Comparison of ENCODE assay signal across 11 cellular contexts in the genomic region with DNA sequence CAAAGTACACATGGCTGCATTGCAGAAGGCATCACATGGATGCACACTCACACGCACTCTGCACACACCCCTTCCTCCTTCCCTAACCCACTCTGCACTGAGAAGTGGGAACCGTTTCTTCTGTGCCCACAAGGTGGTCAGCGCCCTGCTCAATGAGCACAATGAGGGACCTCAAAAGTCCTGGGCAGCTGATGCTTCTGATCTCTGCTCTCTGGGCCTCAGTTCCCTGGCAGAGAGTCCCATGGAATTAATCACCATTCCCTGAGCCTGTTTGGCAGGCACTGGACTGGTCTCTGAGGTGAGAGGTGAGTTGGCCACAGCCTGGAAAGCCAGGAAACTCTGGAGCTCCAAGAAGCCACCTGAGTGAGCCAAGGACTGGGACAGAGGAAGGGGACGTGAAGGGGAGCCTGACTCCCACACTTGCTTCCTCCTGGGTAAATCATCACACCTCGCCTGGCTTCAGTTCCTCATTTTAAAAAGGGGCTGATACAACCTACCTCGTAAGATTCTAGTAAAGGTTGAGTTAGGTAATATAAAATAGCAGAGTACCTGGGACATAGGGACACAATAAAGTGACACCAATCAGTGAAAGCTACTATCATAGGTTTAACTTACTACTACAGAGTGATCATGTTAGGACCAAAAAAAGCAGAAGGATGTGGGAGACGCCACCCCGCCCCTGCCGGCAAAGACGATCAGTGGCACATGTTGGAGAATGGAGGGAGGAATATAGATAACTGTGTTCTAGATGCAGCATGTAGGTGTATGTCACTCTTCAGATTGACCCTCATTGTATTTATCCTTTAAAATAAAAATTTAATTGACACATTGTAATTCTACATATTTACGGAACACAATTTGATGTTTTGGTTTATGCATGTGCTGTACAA. TPM values are rescaled to one million over a fixed set of nuclear protein-coding genes. Genes with fewer than 3 reads are reported as not detected.
DNase-seq lines count a peak whose midpoint lies in the region; ATAC-seq and TF ChIP-seq lines count a peak whose summit lies in the region.
"Had no signal": no experiment of that assay in that cellular context is flagged by ENCODE, and none has a peak within 500 bp of the region (broad histone marks: within the 10 kb centered on the region; RNA-seq: fewer than 3 reads in every experiment).

No MANE protein-coding gene starts in this region.

- no peak overlapping the region for H3K27ac Mint-ChIP-seq in stimulated activated naive CD8-positive, alpha-beta T cell treated with anti-CD3 and anti-CD28 coated beads, Interleukin-15, amount 100 ng/mL, for 72 hours

- no peaks in the 10 kb centered on the region for H3K9me3 Mint-ChIP-seq in stimulated activated naive CD8-positive, alpha-beta T cell treated with anti-CD3 and anti-CD28 coated beads, Interleukin-15, amount 100 ng/mL, for 72 hours

- no peaks in the 10 kb centered on the region for H3K36me3 ChIP-seq in testis (ENCODE audit: low read depth, missing control alignments)
- no peaks in the 10 kb centered on the region for H3K36me3 ChIP-seq in BE2C
- H3K36me3 ChIP-seq: SJSA1 had no signal

- TF ChIP-seq CTCF in foreskin fibroblast (IDR thresholded peaks at IDR 0.05; ENCODE audit: low read depth, low read length) = no peak
- no peak for TF ChIP-seq CTCF in testis (IDR thresholded peaks at IDR 0.05)
- no peak for TF ChIP-seq CTCF in BE2C (IDR thresholded peaks at IDR 0.05; ENCODE audit: low read depth, low read length)

- H3K27me3 ChIP-seq in testis (no peaks in the 10 kb centered on the region), BE2C (no peaks in the 10 kb centered on the region)
- H3K27me3 ChIP-seq: SJSA1 had no signal

- in situ Hi-C loops in KBM-7 (cut with MboI; ENCODE audit: low pct_unique_long_range_greater_than_20kb, low sequenced_read_pairs) = no loop called here

- ATAC-seq in stimulated activated naive CD8-positive, alpha-beta T cell treated with anti-CD3 and anti-CD28 coated beads, Interleukin-15, amount 100 ng/mL, for 72 hours = peak; percentile 23
- no peak for ATAC-seq in stimulated activated naive CD8-positive, alpha-beta T cell treated with anti-CD3 and anti-CD28 coated beads, Interleukin-15, Interleukin-2, amounts not matched to agents 100 U/mL and 50 U/mL, for 24 hours
- ATAC-seq in HG02763 (IDR thresholded peaks at IDR 0.05; ENCODE audit: unreplicated experiment) = peak; percentile 95

- WGBS in testis, 2 donors = 72 to 77% methylated on average over 11 of the region's 11 CpGs

- H3K27ac ChIP-seq in testis = no peak overlapping the region
- H3K27ac ChIP-seq: SJSA1 had no signal

- H3K4me3 ChIP-seq in foreskin fibroblast (ENCODE audit: low read depth in 1 of 2, low read length in 2 of 2) (no peak overlapping the region), testis (no peak overlapping the region), BE2C (ENCODE audit: low read depth, low read length) (no peak overlapping the region)
- H3K4me3 ChIP-seq: SJSA1 had no signal

- H3K4me1 Mint-ChIP-seq in stimulated activated naive CD8-positive, alpha-beta T cell treated with anti-CD3 and anti-CD28 coated beads, Interleukin-15, amount 100 ng/mL, for 72 hours = no peaks in the 10 kb centered on the region

- intact Hi-C loops in testis (cut with DNase I; ENCODE audit: low total_unique reads) = no loop called here

- peaks cover 22% of the 10 kb centered on the region for H3K27me3 Mint-ChIP-seq in stimulated activated naive CD8-positive, alpha-beta T cell treated with anti-CD3 and anti-CD28 coated beads, Interleukin-15, amount 100 ng/mL, for 72 hours

- no peak for DNase-seq in stimulated activated naive CD8-positive, alpha-beta T cell treated with anti-CD3 and anti-CD28 coated beads, Interleukin-15, amount 100 ng/mL, for 72 hours
- no peak for DNase-seq in stimulated activated naive CD8-positive, alpha-beta T cell treated with anti-CD3 and anti-CD28 coated beads, Interleukin-15, Interleukin-2, amounts not matched to agents 100 U/mL and 50 U/mL, for 24 hours
- peak; percentile 46 for DNase-seq in KBM-7
- no peak for DNase-seq in foreskin fibroblast
- no peak for DNase-seq in testis
- DNase-seq in BE2C = no peak
- no peak for DNase-seq in NCI-H1694 treated with DMSO at 0.1 percent for 48 hours (lab: John Stamatoyannopoulos, UW)
- DNase-seq: 8988T, occipital lobe had no signal

- no peak overlapping the region for H3K4me3 Mint-ChIP-seq in stimulated activated naive CD8-positive, alpha-beta T cell treated with anti-CD3 and anti-CD28 coated beads, Interleukin-15, amount 100 ng/mL, for 72 hours

- H3K4me1 ChIP-seq in testis (no peaks in the 10 kb centered on the region), BE2C (no peaks in the 10 kb centered on the region)

- H3K9me3 ChIP-seq in testis = no peaks in the 10 kb centered on the region
- H3K9me3 ChIP-seq in BE2C = no peaks in the 10 kb centered on the region
- H3K9me3 ChIP-seq: SJSA1 had no signal

- no peak for TF ChIP-seq POLR2A in testis (IDR thresholded peaks at IDR 0.05)

RNA-seq across cellular contexts. Expression of a gene that starts 21.1 kb away (rescaled TPM):
- 10 to 100 TPM; 18.0 to 18.4 TPM for total RNA-seq in testis
- 5.8 TPM for polyA plus RNA-seq in testis (ENCODE audit: insufficient read depth, low read depth, low replicate concordance)
- polyA plus RNA-seq in BE2C (2012; ENCODE audit: insufficient read depth, insufficient read length, low read depth) = 16.1 TPM

RNA-seq across cellular contexts. Expression of a gene that starts 52.9 kb away (rescaled TPM):
- 10 to 100 TPM; 42.4 to 71.7 TPM for total RNA-seq in testis
- polyA plus RNA-seq in testis (ENCODE audit: insufficient read depth, low read depth, low replicate concordance) = 42.2 TPM
- polyA plus RNA-seq in BE2C (2012; ENCODE audit: insufficient read depth, insufficient read length, low read depth) = 28.7 TPM
